28 cellular contexts compared by ENCODE assay signal in the genomic region with DNA sequence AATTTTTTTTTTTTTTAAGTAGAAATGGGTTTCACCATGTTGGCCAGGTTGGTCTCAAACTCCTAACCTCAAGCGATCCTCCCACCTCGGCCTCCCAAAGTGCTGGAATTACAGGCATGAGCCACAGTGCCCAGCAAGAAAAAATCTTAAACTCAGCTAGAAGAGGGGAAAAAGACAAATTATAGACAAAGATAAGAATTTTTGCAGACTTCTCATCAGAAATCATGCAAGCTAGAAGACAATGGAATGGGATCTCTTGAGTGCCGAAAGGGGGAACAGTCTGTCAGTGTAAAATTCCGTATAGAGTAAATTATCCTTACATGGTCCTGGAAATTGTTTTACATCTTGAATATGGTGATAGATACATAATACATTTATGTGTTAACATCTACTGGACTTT.
"Had no signal": no experiment of that assay in that cellular context is flagged by ENCODE, and none has a peak within 500 bp of the region (broad histone marks: within the 10 kb centered on the region; RNA-seq: fewer than 3 reads in every experiment).

No MANE protein-coding gene starts in this region.

- DNase-seq: activated CD4-positive, alpha-beta T cell treated with anti-CD3 and anti-CD28 coated beads for 48 hours; activated CD4-positive, alpha-beta T cell treated with anti-CD3 and anti-CD28 coated beads, Interleukin-2, amount 50 U/mL, for 1 hour; activated CD4-positive, alpha-beta T cell treated with anti-CD3 and anti-CD28 coated beads, Interleukin-2, amount 50 U/mL, for 48 hours; activated CD8-positive, alpha-beta memory T cell treated with anti-CD3 and anti-CD28 coated beads for 24 hours; activated CD8-positive, alpha-beta T cell treated with anti-CD3 and anti-CD28 coated beads for 36 hours; activated effector memory CD4-positive, alpha-beta T cell treated with Interleukin-2 at 50 U/mL for 16 hours; activated gamma-delta T cell treated with Interleukin-2 at 50 U/mL for 16 hours; activated naive CD4-positive, alpha-beta T cell treated with anti-CD3 and anti-CD28 coated beads, Interleukin-2, amount 50 U/mL, for 16 hours; activated naive CD4-positive, alpha-beta T cell treated with Interleukin-2 at 50 U/mL for 16 hours; activated T-cell treated with anti-CD3 and anti-CD28 coated beads, Interleukin-2, amount 50 U/mL, for 4 hours; amniotic stem cell; anterior cingulate cortex; brain microvascular endothelial cell; dorsolateral prefrontal cortex; effector memory CD8-positive, alpha-beta T cell; erythroblast; foreskin keratinocyte; gastrocnemius medialis; glutamatergic neuron; heart left ventricle; hypothalamus; T1000 had no signal

- H3K9me3 ChIP-seq: gastrocnemius medialis had no signal

- H3K4me1 ChIP-seq: esophagus muscularis mucosa, foreskin keratinocyte, heart left ventricle had no signal

- FAIRE-seq: astrocyte, bronchial epithelial cell had no signal

- H3K27me3 ChIP-seq: brain microvascular endothelial cell, dorsolateral prefrontal cortex, foreskin keratinocyte, gastrocnemius medialis had no signal

- H3K27ac ChIP-seq: brain microvascular endothelial cell, coronary artery, dorsolateral prefrontal cortex, esophagus muscularis mucosa, foreskin keratinocyte, gastrocnemius medialis, heart left ventricle had no signal

- ATAC-seq: activated CD4-positive, CD25-positive, alpha-beta regulatory T cell treated with anti-CD3 and anti-CD28 coated beads, Interleukin-2, amount 50 U/mL, for 24 hours; activated CD8-positive, alpha-beta T cell treated with anti-CD3 and anti-CD28 coated beads for 36 hours; activated T-cell treated with anti-CD3 and anti-CD28 coated beads, Interleukin-2, amount 50 U/mL, for 4 hours; activated T-helper 17 cell treated with anti-CD3 and anti-CD28 coated beads, Interleukin-2, amount 50 U/mL, for 72 hours; effector memory CD8-positive, alpha-beta T cell; foreskin keratinocyte; gastrocnemius medialis; heart left ventricle had no signal

- H3K36me3 ChIP-seq: brain microvascular endothelial cell, esophagus muscularis mucosa, gastrocnemius medialis, heart left ventricle had no signal

- H3K4me3 ChIP-seq: coronary artery, dorsolateral prefrontal cortex, esophagus muscularis mucosa, gastrocnemius medialis, heart left ventricle had no signal
